8 cellular contexts compared by ENCODE assay signal in the genomic region with DNA sequence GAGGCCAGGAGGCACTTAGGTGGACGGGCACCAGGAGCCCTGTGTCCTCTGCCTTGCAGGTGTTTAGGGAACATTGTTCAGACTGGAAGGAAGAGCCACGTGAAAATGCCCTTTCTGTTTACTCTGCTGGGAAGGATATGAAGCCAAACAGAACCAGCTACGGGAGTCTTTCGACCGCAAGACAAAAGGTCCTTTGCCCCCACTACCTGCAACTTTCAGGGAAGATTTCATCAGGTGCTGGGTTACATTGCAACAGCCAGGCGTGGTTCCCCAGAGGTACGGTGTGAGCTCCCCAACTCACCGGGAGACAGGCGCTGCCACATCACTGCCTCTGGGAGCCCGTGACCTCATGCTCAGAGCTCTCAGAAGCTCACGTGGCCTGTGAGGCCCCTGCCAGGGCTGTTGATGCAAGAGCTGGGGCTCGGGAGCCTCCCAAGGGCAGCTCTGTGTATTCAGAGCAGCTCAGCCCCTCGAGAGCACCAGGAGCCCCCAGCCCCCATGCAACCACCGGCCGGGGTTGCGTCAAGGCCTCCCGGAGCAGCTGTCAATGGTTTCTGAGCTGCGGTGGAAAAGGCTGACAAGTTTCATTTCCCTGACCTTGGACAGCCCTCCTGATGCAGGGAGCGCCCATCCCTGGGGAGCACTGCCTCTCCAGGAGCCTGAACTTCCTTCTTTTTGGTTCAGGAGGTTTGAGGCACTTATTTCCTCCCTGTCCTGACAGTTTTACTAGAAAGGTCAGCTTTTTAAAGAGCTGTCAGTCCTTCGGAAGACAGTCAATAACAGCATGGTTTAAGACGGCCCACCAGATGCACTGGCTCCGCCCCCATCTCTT. TPM values are rescaled to one million over a fixed set of nuclear protein-coding genes. Genes with fewer than 3 reads are reported as not detected.
A peak's percentile ranks its signal among the peaks of the same experiment; 100 is the strongest.
DNase-seq lines count a peak whose midpoint lies in the region; ATAC-seq and TF ChIP-seq lines count a peak whose summit lies in the region.

No MANE protein-coding gene starts in this region.

- DNase-seq in CD4-positive, CD25-positive, alpha-beta regulatory T cell: peak in 1 of 3 donors; percentile 34
- DNase-seq in LHCN-M2 (ENCODE audit: low read depth) (peak; percentile 85), SKM-1 treated with dmso at 0.1 percent for 144 hours (lab: John Stamatoyannopoulos, UW; ENCODE audit: unreplicated experiment) (peak; percentile 84), cardiac fibroblast (ENCODE audit: low read depth in 2 of 2) (peak; percentile 91 to 92), mucosa of gallbladder (ENCODE audit: low spot score) (peak; percentile 79), stomach (peak; percentile 80), immature natural killer cell (no peak)

- peak overlapping the region; percentile 5 to 87 (median 15) for H3K27ac Mint-ChIP-seq in CD4-positive, CD25-positive, alpha-beta regulatory T cell
- H3K27ac Mint-ChIP-seq in immature natural killer cell: peak overlapping the region in 1 of 6 donors; percentile 36

- no peaks in the 10 kb centered on the region for H3K36me3 ChIP-seq in CD4-positive, CD25-positive, alpha-beta regulatory T cell (ENCODE audit: control insufficient read depth, insufficient read depth, low read length)
- H3K36me3 ChIP-seq in stomach: no peaks in the 10 kb centered on the region

- H3K9me3 Mint-ChIP-seq in CD4-positive, CD25-positive, alpha-beta regulatory T cell: peaks cover 0 to 5% (median 0%) of the 10 kb centered on the region in 7 donors
- no peaks in the 10 kb centered on the region for H3K9me3 Mint-ChIP-seq in immature natural killer cell

- no peaks in the 10 kb centered on the region for H3K27me3 ChIP-seq in CD4-positive, CD25-positive, alpha-beta regulatory T cell (ENCODE audit: control insufficient read depth, insufficient read depth, low read length)
- H3K27me3 ChIP-seq in stomach: no peaks in the 10 kb centered on the region

- 39 to 47% (median 42%) methylated on average over 10 to 22 of the region's 22 CpGs for WGBS in stomach, 5 donors

- peaks cover 13 to 64% (median 30%) of the 10 kb centered on the region in 4 donors for H3K4me1 Mint-ChIP-seq in CD4-positive, CD25-positive, alpha-beta regulatory T cell
- peaks cover 51 to 53% of the 10 kb centered on the region in 2 donors for H3K4me1 Mint-ChIP-seq in immature natural killer cell

- no peak for TF ChIP-seq CTCF in cardiac fibroblast (IDR thresholded peaks at IDR 0.05; ENCODE audit: low read depth, low read length)
- TF ChIP-seq CTCF in stomach (IDR thresholded peaks at IDR 0.05): no peak

- H3K4me3 Mint-ChIP-seq in CD4-positive, CD25-positive, alpha-beta regulatory T cell: peak overlapping the region in 3 of 4 donors; percentile 83 to 88 (median 87)
- H3K4me3 Mint-ChIP-seq in immature natural killer cell: no peak overlapping the region

- ATAC-seq in CD4-positive, CD25-positive, alpha-beta regulatory T cell (ENCODE audit: low read depth in 2 of 2): no peak
- ATAC-seq in GM19455 (IDR thresholded peaks at IDR 0.05; ENCODE audit: unreplicated experiment): no peak

- TF ChIP-seq EP300 in stomach (IDR thresholded peaks at IDR 0.05): no peak

- no peaks in the 10 kb centered on the region for H3K27me3 Mint-ChIP-seq in CD4-positive, CD25-positive, alpha-beta regulatory T cell
- peaks cover 11 to 25% (median 13%) of the 10 kb centered on the region in 3 donors for H3K27me3 Mint-ChIP-seq in immature natural killer cell (ENCODE audit: low read depth in 3 of 3)

- H3K4me1 ChIP-seq in CD4-positive, CD25-positive, alpha-beta regulatory T cell (ENCODE audit: control insufficient read depth, insufficient read depth, low read length, poor library complexity, severe bottlenecking): peaks cover 40% of the 10 kb centered on the region
- H3K4me1 ChIP-seq in stomach: peaks cover 47 to 63% (median 57%) of the 10 kb centered on the region in 4 donors

- H3K27ac ChIP-seq in CD4-positive, CD25-positive, alpha-beta regulatory T cell (ENCODE audit: insufficient read depth, low read length, poor library complexity, severe bottlenecking): no peak overlapping the region
- H3K27ac ChIP-seq in stomach: peak overlapping the region in 4 of 5 donors; percentile 9 to 67 (median 53)

- TF ChIP-seq POLR2A in stomach (IDR thresholded peaks at IDR 0.05): no peak

- no peaks in the 10 kb centered on the region for H3K36me3 Mint-ChIP-seq in CD4-positive, CD25-positive, alpha-beta regulatory T cell
- H3K36me3 Mint-ChIP-seq in immature natural killer cell: no peaks in the 10 kb centered on the region

- intact Hi-C loops in stomach (cut with DNase I; ENCODE audit: low total_unique reads): loop anchor here (10.0 kb wide), 1 partner anchor 189 kb away; no protein-coding TSS in a partner anchor

- H3K4me3 ChIP-seq in CD4-positive, CD25-positive, alpha-beta regulatory T cell (ENCODE audit: low read depth, low read length): no peak overlapping the region
- no peak overlapping the region for H3K4me3 ChIP-seq in cardiac fibroblast (replicated peaks in 1 of 2; ENCODE audit: low read depth in 2 of 2, low read length in 2 of 2)
- H3K4me3 ChIP-seq in stomach: peak overlapping the region in 1 of 4 donors; percentile 4

- H3K9me3 ChIP-seq in CD4-positive, CD25-positive, alpha-beta regulatory T cell (ENCODE audit: control insufficient read depth in 2 of 2, low read length in 2 of 2): no peaks in the 10 kb centered on the region
- no peaks in the 10 kb centered on the region for H3K9me3 ChIP-seq in stomach

RNA-seq across cellular contexts. Expression of gene TBC1D16, which starts 42.1 kb away (rescaled TPM):
- total RNA-seq in CD4-positive, CD25-positive, alpha-beta regulatory T cell: 0.72 TPM
- under 1 TPM; 0.06 to 0.27 (median 0.12) TPM for polyA plus RNA-seq in CD4-positive, CD25-positive, alpha-beta regulatory T cell
- total RNA-seq in LHCN-M2 (2014; rRNA removed) (47.5 and 53.6 TPM in 2 replicates), mucosa of gallbladder (38.4 TPM), stomach (10 to 100 TPM; 12.7 to 22.2 (median 21.0) TPM)
- 24.1 TPM for polyA plus RNA-seq in LHCN-M2 (2012)
- polyA plus RNA-seq in stomach (10 to 100 TPM in 1 of 3 donors, 1 to 10 TPM in 2; 3.0 to 17.1 (median 6.6) TPM), immature natural killer cell (under 1 TPM in 1 of 3 donors, not detected in 2; 0.27 TPM)

RNA-seq across cellular contexts. Expression of gene CCDC40, which starts 42.8 kb away (rescaled TPM):
- 0.32 TPM for total RNA-seq in CD4-positive, CD25-positive, alpha-beta regulatory T cell
- not detected for polyA plus RNA-seq in CD4-positive, CD25-positive, alpha-beta regulatory T cell
- total RNA-seq in LHCN-M2 (2014; rRNA removed): 4.5 and 5.7 TPM in 2 replicates
- 1.9 TPM for polyA plus RNA-seq in LHCN-M2 (2012)
- 13.5 TPM for total RNA-seq in mucosa of gallbladder
- 10 to 100 TPM in 2 of 5 donors, 1 to 10 TPM in 3; 3.5 to 56.2 (median 5.8) TPM for total RNA-seq in stomach
- 1 to 10 TPM in 2 of 3 donors, under 1 TPM in 1; 0.61 to 2.2 (median 1.6) TPM for polyA plus RNA-seq in stomach
- not detected for polyA plus RNA-seq in immature natural killer cell

Comparison
In these comparisons a context has a peak if more than half of its experiments do, and no peak if none do; other contexts are left out.
1. DNase-seq: peak in LHCN-M2 (single experiment), SKM-1 treated with dmso at 0.1 percent for 144 hours (single experiment), cardiac fibroblast (2 of 2), mucosa of gallbladder (single experiment) and stomach (single experiment); none in immature natural killer cell (0 of 3).
2. H3K4me3 Mint-ChIP-seq: peak in CD4-positive, CD25-positive, alpha-beta regulatory T cell (3 of 4); none in immature natural killer cell (0 of 5).